Comparison of ENCODE assay signal across 8 cellular contexts in the genomic region with DNA sequence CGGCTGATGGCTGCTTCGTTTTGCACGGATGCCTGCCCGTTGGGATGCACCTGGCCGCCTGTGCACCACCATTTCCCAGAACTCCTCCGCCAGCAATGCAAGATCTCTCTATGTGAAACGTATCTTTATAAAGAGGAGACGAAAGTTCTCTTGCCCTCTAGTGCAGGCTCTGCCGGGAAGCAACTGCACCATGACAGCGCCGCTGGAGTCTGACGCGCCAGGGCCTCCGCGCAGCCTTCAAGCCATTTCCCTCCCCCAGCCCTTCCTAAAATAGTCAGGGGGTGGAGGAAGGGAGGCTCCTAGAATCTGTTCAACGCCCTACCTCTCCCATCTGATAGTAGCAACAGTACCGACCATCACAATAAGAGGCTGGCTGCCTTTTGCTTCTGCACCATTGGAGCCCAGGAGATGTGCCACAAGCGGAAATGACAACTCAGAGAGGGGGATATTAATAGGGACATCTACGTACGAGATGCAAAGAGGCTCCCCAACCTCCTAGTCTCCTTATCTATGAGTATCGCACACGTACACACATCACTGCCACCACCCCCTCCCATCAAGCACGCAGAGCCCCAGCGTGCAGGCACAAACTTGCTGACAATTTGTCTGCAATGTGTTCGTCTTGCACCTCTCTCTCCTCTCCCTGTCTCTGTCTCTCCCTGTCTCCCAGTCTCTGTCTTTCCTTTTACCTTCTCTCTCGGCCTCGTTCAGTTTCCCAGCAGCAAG. TPM values are rescaled to one million over a fixed set of nuclear protein-coding genes. Genes with fewer than 3 reads are reported as not detected.
DNase-seq lines count a peak whose midpoint lies in the region; ATAC-seq and TF ChIP-seq lines count a peak whose summit lies in the region.

No MANE protein-coding gene starts in this region.

- no peaks in the 10 kb centered on the region for H3K9me3 Mint-ChIP-seq in T-cell
- peaks cover 0 to 4% (median 0%) of the 10 kb centered on the region in 7 donors for H3K9me3 Mint-ChIP-seq in naive B cell

- H3K27ac Mint-ChIP-seq in T-cell (peak overlapping the region; percentile 71), naive B cell (no peak overlapping the region)

- POLR2A ChIA-PET in T-cell (lab: Charles Lee) = no interaction called here

- H3K4me3 Mint-ChIP-seq in T-cell (peak overlapping the region; percentile 71 to 85 (median 71)), naive B cell (peak overlapping the region in 5 of 8 donors; percentile 25 to 67 (median 50))

- TF ChIP-seq CTCF in AG09309 (IDR thresholded peaks at IDR 0.05; ENCODE audit: control insufficient read depth, insufficient read depth, low read depth, low read length, missing control alignments) = no peak
- TF ChIP-seq CTCF in fibroblast of pulmonary artery (IDR thresholded peaks at IDR 0.05; ENCODE audit: low read length, missing control alignments) = no peak

- CTCF ChIA-PET in T-cell (lab: Charles Lee) = no interaction called here

- peak overlapping the region; percentile 63 for H3K4me3 ChIP-seq in AG09309 (ENCODE audit: control insufficient read depth, low read depth, low read length)
- H3K4me3 ChIP-seq in fibroblast of pulmonary artery (replicated peaks; ENCODE audit: low read depth, low read length) = peak overlapping the region; percentile 63

- H3K4me1 Mint-ChIP-seq in T-cell (peaks cover 16 to 30% (median 24%) of the 10 kb centered on the region in 3 donors), naive B cell (peaks cover 0 to 15% (median 5%) of the 10 kb centered on the region in 3 donors)

- H3K36me3 Mint-ChIP-seq in T-cell (no peaks in the 10 kb centered on the region), naive B cell (no peaks in the 10 kb centered on the region)

- peak; percentile 46 for ATAC-seq in GM21367 (IDR thresholded peaks at IDR 0.05; ENCODE audit: unreplicated experiment)
- ATAC-seq in T-cell (replicated peaks in 1 of 4) = peak in 2 of 4 experiments; percentile 28 to 72
- ATAC-seq in naive B cell (ENCODE audit: low read depth in 2 of 2) = no peak

- DNase-seq in AG09309 (ENCODE audit: low read depth) (no peak), T-cell (peak in 9 of 34 experiments; percentile 0 to 27 (median 7)), fibroblast of pulmonary artery (ENCODE audit: low read depth) (peak; percentile 42), naive B cell (no peak), H4 (ENCODE audit: low spot score) (no peak), NCI-H345 (lab: John Stamatoyannopoulos, UW) (no peak)
- no peak for DNase-seq in activated effector memory CD4-positive, alpha-beta T cell treated with anti-CD3 and anti-CD28 coated beads, Interleukin-2, amount 50 U/mL, for 16 hours

- H3K27me3 Mint-ChIP-seq in T-cell (peaks cover 24 to 34% of the 10 kb centered on the region in 2 donors), naive B cell (peaks cover 28 to 58% (median 50%) of the 10 kb centered on the region in 3 donors)

RNA-seq across cellular contexts. Expression of gene SYNE1, which starts 1.1 kb away (rescaled TPM):
- 100 to 1,000 TPM; 174 to 235 (median 192) TPM for total RNA-seq in T-cell
- 10 to 100 TPM; 24.1 to 50.3 (median 30.9) TPM for polyA plus RNA-seq in naive B cell (ENCODE audit: low read depth in 6 of 6)
- total RNA-seq in H4 (2014; rRNA removed; shearing (Covaris generic)) = 9.8 and 14.3 TPM in 2 replicates

Comparison
In these comparisons a context has a peak if more than half of its experiments do, and no peak if none do; other contexts are left out.
1. H3K27ac Mint-ChIP-seq: peak in T-cell (2 of 2); none in naive B cell (0 of 6).
2. RNA of gene SYNE1, which starts 1.1 kb away (total RNA-seq): 174 to 235 TPM in T-cell; 9.8 to 14.3 TPM in H4; every median in the first group is over 10 times any median in the second.